8 cellular contexts compared by ENCODE assay signal in the genomic region with DNA sequence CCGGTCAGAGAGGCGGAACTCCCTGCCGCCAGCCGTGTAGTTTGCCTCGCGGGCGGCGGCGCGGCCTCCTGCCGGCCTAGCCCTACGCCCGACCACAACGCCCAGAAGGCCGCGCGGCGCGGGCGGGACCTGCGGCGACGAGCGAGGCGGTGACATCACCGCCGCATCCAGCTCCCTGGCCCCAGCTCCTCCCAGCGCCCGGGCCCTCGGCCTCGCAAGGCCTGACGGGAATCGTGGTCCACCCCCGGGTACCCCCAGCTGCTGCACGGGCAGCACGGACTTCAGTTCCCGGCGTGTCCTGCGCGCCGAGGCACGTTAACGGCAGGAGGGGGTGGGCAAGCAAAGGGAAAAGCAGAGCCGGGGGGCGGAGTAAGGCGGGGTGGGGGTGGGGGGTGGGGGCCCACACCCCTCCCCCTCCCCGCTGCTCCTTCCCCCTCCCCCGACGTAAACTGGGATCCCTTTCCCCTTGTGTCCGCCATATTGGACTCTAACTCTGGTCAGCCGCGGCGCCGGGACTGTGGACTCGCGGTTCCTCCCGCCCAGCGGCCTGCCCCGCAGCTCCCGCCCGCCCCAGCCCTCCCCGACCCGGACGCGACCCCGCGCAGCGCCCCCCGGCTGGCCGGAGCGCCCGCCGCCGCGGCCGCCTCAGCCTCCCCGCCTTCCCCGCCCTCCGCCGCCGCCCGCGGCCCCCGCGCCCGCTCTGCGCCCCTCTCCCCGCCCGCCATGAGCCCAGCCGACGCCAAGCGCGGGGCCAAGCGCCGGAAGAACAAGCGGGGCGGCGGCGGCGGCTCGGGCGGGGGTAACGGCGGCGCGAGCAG. TPM values are rescaled to one million over a fixed set of nuclear protein-coding genes. Genes with fewer than 3 reads are reported as not detected.
DNase-seq lines count a peak whose midpoint lies in the region; ATAC-seq and TF ChIP-seq lines count a peak whose summit lies in the region.

A gene with protein sequence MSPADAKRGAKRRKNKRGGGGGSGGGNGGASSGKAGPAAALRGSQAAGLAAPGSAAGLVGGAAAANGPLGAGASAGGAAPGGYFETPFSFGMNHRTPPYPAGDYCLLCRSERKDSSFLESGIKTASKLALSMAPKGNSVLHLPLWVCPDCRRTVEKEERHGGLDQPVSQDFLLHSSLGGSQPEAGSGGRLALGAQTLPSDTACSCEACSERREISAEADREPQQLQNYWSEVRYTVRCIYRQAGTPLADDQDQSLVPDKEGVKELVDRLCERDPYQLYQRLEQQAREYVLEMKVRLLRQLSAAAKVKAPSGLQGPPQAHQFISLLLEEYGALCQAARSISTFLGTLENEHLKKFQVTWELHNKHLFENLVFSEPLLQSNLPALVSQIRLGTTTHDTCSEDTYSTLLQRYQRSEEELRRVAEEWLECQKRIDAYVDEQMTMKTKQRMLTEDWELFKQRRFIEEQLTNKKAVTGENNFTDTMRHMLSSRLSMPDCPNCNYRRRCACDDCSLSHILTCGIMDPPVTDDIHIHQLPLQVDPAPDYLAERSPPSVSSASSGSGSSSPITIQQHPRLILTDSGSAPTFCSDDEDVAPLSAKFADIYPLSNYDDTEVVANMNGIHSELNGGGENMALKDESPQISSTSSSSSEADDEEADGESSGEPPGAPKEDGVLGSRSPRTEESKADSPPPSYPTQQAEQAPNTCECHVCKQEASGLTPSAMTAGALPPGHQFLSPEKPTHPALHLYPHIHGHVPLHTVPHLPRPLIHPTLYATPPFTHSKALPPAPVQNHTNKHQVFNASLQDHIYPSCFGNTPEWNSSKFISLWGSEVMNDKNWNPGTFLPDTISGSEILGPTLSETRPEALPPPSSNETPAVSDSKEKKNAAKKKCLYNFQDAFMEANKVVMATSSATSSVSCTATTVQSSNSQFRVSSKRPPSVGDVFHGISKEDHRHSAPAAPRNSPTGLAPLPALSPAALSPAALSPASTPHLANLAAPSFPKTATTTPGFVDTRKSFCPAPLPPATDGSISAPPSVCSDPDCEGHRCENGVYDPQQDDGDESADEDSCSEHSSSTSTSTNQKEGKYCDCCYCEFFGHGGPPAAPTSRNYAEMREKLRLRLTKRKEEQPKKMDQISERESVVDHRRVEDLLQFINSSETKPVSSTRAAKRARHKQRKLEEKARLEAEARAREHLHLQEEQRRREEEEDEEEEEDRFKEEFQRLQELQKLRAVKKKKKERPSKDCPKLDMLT (N-terminal part only) (plus strand): TSS at position 455 of the 818 bp plus-strand sequence. CDS start 269 bp downstream, at position 724.

- ATAC-seq in GM21360 (IDR thresholded peaks at IDR 0.05; ENCODE audit: unreplicated experiment) (peak; percentile 83), lung (ENCODE audit: insufficient read depth, low FRiP score) (peak; percentile 96)

- TF ChIP-seq CTCF in lung (IDR thresholded peaks at IDR 0.05; ENCODE audit: control extremely low read depth, extremely low read depth): no peak

- DNase-seq in CMK (ENCODE audit: low read depth) (peak; percentile 97), HT-29 (ENCODE audit: low spot score) (peak; percentile 98), lung (ENCODE audit: low spot score) (peak; percentile 99)
- peak; percentile 99 for DNase-seq in NK-92 treated with Interleukin-12 subunit alpha and Interleukin-12 subunit beta, amount 100 ng/mL, for 24 hours (lab: John Stamatoyannopoulos, UW)
- DNase-seq in activated CD8-positive, alpha-beta memory T cell treated with anti-CD3 and anti-CD28 coated beads for 24 hours: peak; percentile 97
- DNase-seq in effector CD4-positive, alpha-beta T cell: peak; percentile 98
- DNase-seq in stimulated activated CD4-positive, alpha-beta T cell treated with anti-CD3 and anti-CD28 coated beads, TNF-alpha, amount 100 ng/mL, for 24 hours (ENCODE audit: low read depth in 3 of 3): peak; percentile 95 to 99 (median 97)

- WGBS in lung, 2 donors: 1% methylated on average over 27 to 104 of the region's 106 CpGs

- no peaks in the 10 kb centered on the region for H3K36me3 ChIP-seq in lung (ENCODE audit: control insufficient read depth in 2 of 2, insufficient read depth in 2 of 2, low read length in 2 of 2)

- H3K4me3 ChIP-seq in lung: peak within 1 kb of the TSS; percentile 93

- H3K4me1 ChIP-seq in lung (ENCODE audit: control insufficient read depth in 2 of 2, insufficient read depth in 2 of 2, low read length in 2 of 2): peaks cover 8 to 14% of the 10 kb centered on the region in 2 donors

- H3K27me3 ChIP-seq in lung (ENCODE audit: control insufficient read depth, insufficient read depth): no peaks in the 10 kb centered on the region

- H3K27ac ChIP-seq in lung (ENCODE audit: low read depth in 1 of 2, low read length in 1 of 2): peak within 1 kb of the TSS; percentile 96 to 97

- no peaks in the 10 kb centered on the region for H3K9me3 ChIP-seq in lung (ENCODE audit: control insufficient read depth in 2 of 2, insufficient read depth in 1 of 2, low read length in 1 of 2)

RNA-seq across cellular contexts. Expression of the gene that starts here (rescaled TPM):
- total RNA-seq in HT-29 (2014; rRNA removed; shearing (Covaris generic)): 13.5 and 13.8 TPM in 2 replicates
- 10 to 100 TPM; 24.1 to 33.2 TPM for total RNA-seq in lung
- 10 to 100 TPM in 1 of 2 donors, 1 to 10 TPM in 1; 9.7 to 10.8 TPM for polyA plus RNA-seq in lung

Comparison
In these comparisons a context has a peak if more than half of its experiments do, and no peak if none do; other contexts are left out.
1. Peak in every context shown above with its lines: DNase-seq, ATAC-seq, H3K4me3 ChIP-seq and H3K27ac ChIP-seq.